In genomic region chr16:21566891-21567414, GRCh38 we compare ENCODE assay signal across 17 cellular contexts. TPM values are rescaled to one million over a fixed set of nuclear protein-coding genes. Genes with fewer than 3 reads are reported as not detected.
DNase-seq lines count a peak whose midpoint lies in the region; ATAC-seq and TF ChIP-seq lines count a peak whose summit lies in the region.
"Had no signal": no experiment of that assay in that cellular context is flagged by ENCODE, and none has a peak within 500 bp of the region (broad histone marks: within the 10 kb centered on the region; RNA-seq: fewer than 3 reads in every experiment).

No MANE protein-coding gene starts in this region.

- no peak for TF ChIP-seq EP300 in transverse colon (IDR thresholded peaks at IDR 0.05; ENCODE audit: low read depth)

- intact Hi-C loops in transverse colon (cut with DNase I; ENCODE audit: low total_unique reads), result no loop called here

- no peaks in the 10 kb centered on the region for H3K9me3 Mint-ChIP-seq in activated CD8-positive, alpha-beta memory T cell treated with anti-CD3 and anti-CD28 coated beads, Interleukin-2, amount 10 ng/mL, durations not matched to agents 7 days and 5 days (ENCODE audit: low read depth)
- H3K9me3 Mint-ChIP-seq: H9 had no signal

- no peaks in the 10 kb centered on the region for H4K20me1 ChIP-seq in osteoblast (ENCODE audit: insufficient read depth, low read length)

- H3K4me3 Mint-ChIP-seq in activated CD8-positive, alpha-beta memory T cell treated with anti-CD3 and anti-CD28 coated beads, Interleukin-2, amount 10 ng/mL, durations not matched to agents 7 days and 5 days, result no peak overlapping the region
- H3K4me3 Mint-ChIP-seq in T-helper 17 cell, result no peak overlapping the region
- H3K4me3 Mint-ChIP-seq: H9 had no signal

- in situ Hi-C loops in transverse colon (cut with MboI; ENCODE audit: low pct_ligation_motif_present in 1 of 4, low pct_unique_long_range_greater_than_20kb in 1 of 4, low sequenced_read_pairs in 3 of 4), result no loop called here

- no peak for TF ChIP-seq CTCF in osteoblast (IDR thresholded peaks at IDR 0.05; ENCODE audit: extremely low read depth, low read depth, low read length)
- no peak for TF ChIP-seq CTCF in transverse colon (IDR thresholded peaks at IDR 0.05)

- no peaks in the 10 kb centered on the region for H3K4me1 ChIP-seq in osteoblast (ENCODE audit: insufficient read depth, low read length)
- H3K4me1 ChIP-seq in transverse colon, result no peaks in the 10 kb centered on the region

- peaks cover 14% of the 10 kb centered on the region for H3K27me3 Mint-ChIP-seq in activated CD8-positive, alpha-beta memory T cell treated with anti-CD3 and anti-CD28 coated beads, Interleukin-2, amount 10 ng/mL, durations not matched to agents 7 days and 5 days
- H3K27me3 Mint-ChIP-seq in T-helper 17 cell, result peaks cover 44% of the 10 kb centered on the region

- H3K36me3 ChIP-seq in osteoblast (ENCODE audit: insufficient read depth, low read length) (no peaks in the 10 kb centered on the region), transverse colon (no peaks in the 10 kb centered on the region)

- no peak for ATAC-seq in activated CD8-positive, alpha-beta memory T cell treated with anti-CD3 and anti-CD28 coated beads, Interleukin-2, amount 10 ng/mL, durations not matched to agents 7 days and 5 days
- ATAC-seq in T-helper 17 cell, result no peak

- H2AFZ ChIP-seq in osteoblast (ENCODE audit: low read length), result no peak overlapping the region

- H3K9me3 ChIP-seq in T-helper 17 cell (ENCODE audit: control insufficient read depth, low read length, poor library complexity, severe bottlenecking) (no peaks in the 10 kb centered on the region), osteoblast (ENCODE audit: low read depth, low read length) (no peaks in the 10 kb centered on the region), transverse colon (no peaks in the 10 kb centered on the region)

- H3K79me2 ChIP-seq in osteoblast (ENCODE audit: insufficient read depth, low read length), result no peaks in the 10 kb centered on the region

- H3K27ac ChIP-seq in osteoblast (ENCODE audit: low read depth, low read length) (no peak overlapping the region), transverse colon (no peak overlapping the region)

- no peak for TF ChIP-seq POLR2A in transverse colon (IDR thresholded peaks at IDR 0.05)

- DNase-seq in activated CD8-positive, alpha-beta memory T cell treated with anti-CD3 and anti-CD28 coated beads, Interleukin-2, amount 50 U/mL, for 48 hours, result peak; percentile 48
- DNase-seq in activated CD8-positive, alpha-beta memory T cell treated with anti-CD3 and anti-CD28 coated beads, Interleukin-2, amount 10 ng/mL, durations not matched to agents 7 days and 5 days, result no peak
- no peak for DNase-seq in T-helper 17 cell
- peak; percentile 54 for DNase-seq in osteoblast (ENCODE audit: insufficient read length, low spot score, missing footprints)
- DNase-seq in transverse colon, result peak; percentile 3
- no peak for DNase-seq in NCI-H1436 treated with DMSO at 0.1 percent for 48 hours (lab: John Stamatoyannopoulos, UW)
- DNase-seq in NCI-H2107 treated with DMSO at 0.1 percent for 48 hours (lab: John Stamatoyannopoulos, UW; ENCODE audit: unreplicated experiment), result no peak
- DNase-seq in SIG-M5 (lab: John Stamatoyannopoulos, UW), result no peak
- DNase-seq: 8988T, DMS79 treated with DMSO at 0.1 percent for 48 hours, H9, KBM-7, NCI-H1105 treated with DMSO at 0.1 percent for 48 hours, NCI-H1694 treated with DMSO at 0.1 percent for 48 hours, NCI-H510A, NCI-H774, SHP77 had no signal

- 82 to 89% methylated on average over 4 of the region's 4 CpGs for WGBS in transverse colon (ENCODE audit: low coverage in 1 of 2), 2 donors

- H3K27ac Mint-ChIP-seq in activated CD8-positive, alpha-beta memory T cell treated with anti-CD3 and anti-CD28 coated beads, Interleukin-2, amount 10 ng/mL, durations not matched to agents 7 days and 5 days, result no peak overlapping the region
- peak overlapping the region; percentile 68 for H3K27ac Mint-ChIP-seq in T-helper 17 cell
- H3K27ac Mint-ChIP-seq: H9 had no signal

- no peak overlapping the region for H3K4me2 ChIP-seq in osteoblast (ENCODE audit: insufficient read depth, low read length)

- no peak overlapping the region for H3K4me3 ChIP-seq in osteoblast (ENCODE audit: insufficient read depth, low read length)
- no peak overlapping the region for H3K4me3 ChIP-seq in transverse colon

- peaks cover 12% of the 10 kb centered on the region for H3K4me1 Mint-ChIP-seq in activated CD8-positive, alpha-beta memory T cell treated with anti-CD3 and anti-CD28 coated beads, Interleukin-2, amount 10 ng/mL, durations not matched to agents 7 days and 5 days
- peaks cover 16% of the 10 kb centered on the region for H3K4me1 Mint-ChIP-seq in T-helper 17 cell
- H3K4me1 Mint-ChIP-seq: H9 had no signal

- H3K36me3 Mint-ChIP-seq in activated CD8-positive, alpha-beta memory T cell treated with anti-CD3 and anti-CD28 coated beads, Interleukin-2, amount 10 ng/mL, durations not matched to agents 7 days and 5 days, result no peaks in the 10 kb centered on the region
- H3K36me3 Mint-ChIP-seq in T-helper 17 cell (ENCODE audit: low read depth), result peaks cover 6% of the 10 kb centered on the region

- H3K27me3 ChIP-seq in osteoblast (ENCODE audit: insufficient read depth, low read length), result peaks cover 22% of the 10 kb centered on the region
- H3K27me3 ChIP-seq in transverse colon, result no peaks in the 10 kb centered on the region

- CTCF ChIA-PET in activated CD8-positive, alpha-beta memory T cell treated with anti-CD3 and anti-CD28 coated beads, Interleukin-2, amount 10 ng/mL, durations not matched to agents 7 days and 5 days (lab: Charles Lee), result interaction anchor here (0.6 to 1.5 kb wide), 3 partner anchors 12 to 752 kb away, joined by 3 to 4 read pairs (median 3); no protein-coding TSS in a partner anchor

RNA-seq across cellular contexts. Expression of gene METTL9, which starts 32.4 kb away (rescaled TPM):
- total RNA-seq in activated CD8-positive, alpha-beta memory T cell treated with anti-CD3 and anti-CD28 coated beads, Interleukin-2, amount 10 ng/mL, durations not matched to agents 7 days and 5 days, result 10 to 100 TPM; 86.6 to 93.4 TPM
- total RNA-seq in T-helper 17 cell (10 to 100 TPM; 79.0 to 80.3 TPM), osteoblast (170 and 210 TPM in 2 replicates), transverse colon (100 to 1,000 TPM in 1 of 4 donors, 10 to 100 TPM in 3; 41.9 to 116 (median 67.5) TPM)

Comparison
In these comparisons a context has a peak if more than half of its experiments do, and no peak if none do; other contexts are left out.
1. DNase-seq: peak in activated CD8-positive, alpha-beta memory T cell treated with anti-CD3 and anti-CD28 coated beads, Interleukin-2, amount 50 U/mL, for 48 hours (single experiment), osteoblast (single experiment) and transverse colon (single experiment); none in activated CD8-positive, alpha-beta memory T cell treated with anti-CD3 and anti-CD28 coated beads, Interleukin-2, amount 10 ng/mL, durations not matched to agents 7 days and 5 days (single experiment), T-helper 17 cell (0 of 3), NCI-H1436 treated with DMSO at 0.1 percent for 48 hours (single experiment), NCI-H2107 treated with DMSO at 0.1 percent for 48 hours (single experiment) and SIG-M5 (single experiment).